In genomic region chr19:40599331-40600085, GRCh38 we compare ENCODE assay signal across 8 cellular contexts. TPM values are rescaled to one million over a fixed set of nuclear protein-coding genes. Genes with fewer than 3 reads are reported as not detected.
DNase-seq lines count a peak whose midpoint lies in the region; ATAC-seq and TF ChIP-seq lines count a peak whose summit lies in the region.

No MANE protein-coding gene starts in this region.

- peaks cover 0 to 76% (median 65%) of the 10 kb centered on the region in 4 donors for H3K4me1 ChIP-seq in tibial artery

- peaks cover 0 to 15% of the 10 kb centered on the region in 2 donors for H3K27me3 ChIP-seq in tibial artery

- DNase-seq in activated naive CD4-positive, alpha-beta T cell treated with Interleukin-2 at 50 U/mL for 16 hours: peak; percentile 19
- DNase-seq in activated naive CD4-positive, alpha-beta T cell (lab: John Stamatoyannopoulos, UW): no peak
- DNase-seq in WTC11 (ENCODE audit: low spot score): no peak
- DNase-seq in islet precursor cell: peak; percentile 55
- peak; percentile 45 to 83 for DNase-seq in tibial artery
- no peak for DNase-seq in NCI-H1092 treated with DMSO at 0.1 percent for 48 hours (lab: John Stamatoyannopoulos, UW)
- no peak for DNase-seq in cerebellar nuclear complex (lab: John Stamatoyannopoulos, UW)
- no peak for DNase-seq in stimulated activated naive CD4-positive, alpha-beta T cell treated with Interleukin-2 at 50 U/mL for 16 hours (lab: John Stamatoyannopoulos, UW)

- H3K27me3 Mint-ChIP-seq in WTC11 (ENCODE audit: low read depth): peaks cover 87% of the 10 kb centered on the region

- no peak overlapping the region for H3K27ac Mint-ChIP-seq in WTC11

- no peaks in the 10 kb centered on the region for H3K9me3 ChIP-seq in tibial artery

- no peak for TF ChIP-seq CTCF in WTC11 (IDR thresholded peaks at IDR 0.05)
- TF ChIP-seq CTCF in tibial artery (IDR thresholded peaks at IDR 0.05): no peak

- intact Hi-C loops in tibial artery (cut with DNase I; ENCODE audit: low total_unique reads): loop anchor here (5.0 to 10.0 kb wide), 2 partner anchors 67 to 135 kb away; partner anchors contain the start of genes BLVRB and SPTBN4

- ATAC-seq in WTC11: no peak

- no peaks in the 10 kb centered on the region for H3K36me3 ChIP-seq in tibial artery

- peak overlapping the region; percentile 67 to 87 for H3K4me3 ChIP-seq in tibial artery

- POLR2A ChIA-PET in WTC11 (lab: Charles Lee): interaction anchor here (1.4 kb wide), 1 partner anchor 50 kb away, joined by 3 read pairs; no protein-coding TSS in a partner anchor

- peak overlapping the region; percentile 86 to 90 for H3K27ac ChIP-seq in tibial artery

- H3K9me3 Mint-ChIP-seq in WTC11: no peaks in the 10 kb centered on the region

- CTCF ChIA-PET in WTC11 (lab: Charles Lee): interaction anchor here (0.6 to 7.7 kb wide), 14 partner anchors 10 to 214 kb away, joined by 3 to 94 read pairs (median 22); partner anchors contain the start of gene BLVRB

- peaks cover 45% of the 10 kb centered on the region for H3K4me1 Mint-ChIP-seq in WTC11

- H3K36me3 Mint-ChIP-seq in WTC11: no peaks in the 10 kb centered on the region

- peak overlapping the region; percentile 76 for H3K4me3 Mint-ChIP-seq in WTC11

TF ChIP-seq in WTC11, 78 proteins besides CTCF, POLR2A, EP300 and RAD21:
- TF ChIP-seq CBFB (CRISPR knock-in tag; IDR thresholded peaks at IDR 0.05; ENCODE audit: low read depth): no peak
- TF ChIP-seq HMGA2 (CRISPR knock-in tag; IDR thresholded peaks at IDR 0.05): no peak
TF ChIP-seq in WTC11: peak in this region for 0.

RNA-seq across cellular contexts. Expression of gene LTBP4, which starts 1.7 kb away (rescaled TPM):
- 125 to 168 TPM (median 166 TPM) in 3 replicates for total RNA-seq in WTC11 (2021)

RNA-seq across cellular contexts. Expression of gene SHKBP1, which starts 22.8 kb away (rescaled TPM):
- total RNA-seq in WTC11 (2021): 71.7 to 82.1 TPM (median 76.9 TPM) in 3 replicates

Comparison
In these comparisons a context has a peak if more than half of its experiments do, and no peak if none do; other contexts are left out.
1. DNase-seq: peak in activated naive CD4-positive, alpha-beta T cell treated with Interleukin-2 at 50 U/mL for 16 hours (single experiment), islet precursor cell (single experiment) and tibial artery (2 of 2); none in activated naive CD4-positive, alpha-beta T cell (0 of 4), WTC11 (single experiment), NCI-H1092 treated with DMSO at 0.1 percent for 48 hours (single experiment), cerebellar nuclear complex (0 of 2) and stimulated activated naive CD4-positive, alpha-beta T cell treated with Interleukin-2 at 50 U/mL for 16 hours (single experiment).